Comparison of ENCODE assay signal across 30 cellular contexts in genomic region chr9:115397591-115398312, GRCh38.
DNase-seq lines count a peak whose midpoint lies in the region; ATAC-seq, FAIRE-seq and TF ChIP-seq lines count a peak whose summit lies in the region.
"Had no signal": no experiment of that assay in that cellular context is flagged by ENCODE, and none has a peak within 500 bp of the region (broad histone marks: within the 10 kb centered on the region; RNA-seq: fewer than 3 reads in every experiment).

No MANE protein-coding gene starts in this region.

- H3K9me3 Mint-ChIP-seq in astrocyte (ENCODE audit: unreplicated experiment) = no peaks in the 10 kb centered on the region
- H3K9me3 Mint-ChIP-seq in activated CD4-positive, alpha-beta T cell treated with anti-CD3 and anti-CD28 coated beads, Interleukin-2, amount 10 ng/mL, durations not matched to agents 24 days and 14 days = no peaks in the 10 kb centered on the region

- H2BK5ac ChIP-seq in mesenchymal stem cell (ENCODE audit: low read depth, low read length, poor library complexity, severe bottlenecking) = no peak overlapping the region

- H2BK120ac ChIP-seq in mesenchymal stem cell (ENCODE audit: low read depth, low read length) = no peak overlapping the region

- H3K4me3 Mint-ChIP-seq in astrocyte (ENCODE audit: unreplicated experiment) = no peak overlapping the region
- no peak overlapping the region for H3K4me3 Mint-ChIP-seq in activated CD4-positive, alpha-beta T cell treated with anti-CD3 and anti-CD28 coated beads, Interleukin-2, amount 10 ng/mL, durations not matched to agents 24 days and 14 days
- H3K4me3 Mint-ChIP-seq: CD14-positive monocyte; CD8-positive, alpha-beta memory T cell had no signal

- no peak for DNase-seq in A673 (ENCODE audit: low spot score)
- no peak for DNase-seq in astrocyte (ENCODE audit: low read depth)
- no peak for DNase-seq in mesenchymal stem cell
- no peak for DNase-seq in RPMI8226
- no peak for DNase-seq in activated CD4-positive, alpha-beta T cell treated with anti-CD3 and anti-CD28 coated beads, Interleukin-2, amount 10 ng/mL, durations not matched to agents 24 days and 14 days
- DNase-seq: ACHN; BE2C; CD8-positive, alpha-beta memory T cell; DMS79 treated with DMSO at 0.1 percent for 48 hours; GF-D8; HCEC 1CT; MG63; NCI-H1105 treated with DMSO at 0.1 percent for 48 hours; NCI-H146; NCI-H1930; NCI-H2107; NCI-H446; NCI-H524 treated with DMSO at 0.1 percent for 48 hours; NCI-H774; PC-3; Right ventricle myocardium superior had no signal

- no peak overlapping the region for H3K4ac ChIP-seq in mesenchymal stem cell (ENCODE audit: low read depth in 1 of 2, low read length in 2 of 2)

- H2AK5ac ChIP-seq in mesenchymal stem cell (ENCODE audit: low read length, severe bottlenecking) = peak overlapping the region; percentile 76

- H3K36me3 ChIP-seq in A673 (ENCODE audit: insufficient read depth, low read length, poor library complexity, severe bottlenecking) (no peaks in the 10 kb centered on the region), astrocyte (ENCODE audit: insufficient read depth, low read length) (no peaks in the 10 kb centered on the region), mesenchymal stem cell (ENCODE audit: control insufficient read depth in 1 of 2, insufficient read depth in 2 of 2, low read depth in 1 of 2, low read length in 2 of 2) (no peaks in the 10 kb centered on the region)
- H3K36me3 ChIP-seq: BE2C, MG63, SJSA1 had no signal

- POLR2A ChIA-PET in A673 (lab: Charles Lee; ENCODE audit: low non-redundant PET) = no interaction called here

- H3K27ac Mint-ChIP-seq in astrocyte (ENCODE audit: unreplicated experiment) = peak overlapping the region; percentile 6
- no peak overlapping the region for H3K27ac Mint-ChIP-seq in activated CD4-positive, alpha-beta T cell treated with anti-CD3 and anti-CD28 coated beads, Interleukin-2, amount 10 ng/mL, durations not matched to agents 24 days and 14 days
- H3K27ac Mint-ChIP-seq: CD14-positive monocyte; CD8-positive, alpha-beta memory T cell had no signal

- no peak overlapping the region for H3K14ac ChIP-seq in mesenchymal stem cell (ENCODE audit: low read length in 2 of 2)

- H3K36me3 Mint-ChIP-seq in astrocyte (ENCODE audit: low read depth, unreplicated experiment) = no peaks in the 10 kb centered on the region
- no peaks in the 10 kb centered on the region for H3K36me3 Mint-ChIP-seq in activated CD4-positive, alpha-beta T cell treated with anti-CD3 and anti-CD28 coated beads, Interleukin-2, amount 10 ng/mL, durations not matched to agents 24 days and 14 days (ENCODE audit: low read depth)
- H3K36me3 Mint-ChIP-seq: CD14-positive monocyte; CD8-positive, alpha-beta memory T cell had no signal

- H2BK15ac ChIP-seq in mesenchymal stem cell (ENCODE audit: low read depth, poor library complexity, severe bottlenecking) = no peak overlapping the region

- H2AFZ ChIP-seq in astrocyte (ENCODE audit: low read depth, low read length) (no peak overlapping the region), mesenchymal stem cell (ENCODE audit: low read depth, low read length) (no peak overlapping the region)

- no TSS peak for BruUV-seq in A673 (replicated peaks; lab: Mats Ljungman, UMichigan)

- CTCF ChIA-PET in A673 (lab: Charles Lee) = no interaction called here

- H3K27me3 ChIP-seq in A673 (replicated peaks; ENCODE audit: insufficient read depth, low read depth, low read length, poor library complexity) (no peaks in the 10 kb centered on the region), astrocyte (ENCODE audit: insufficient read depth, low read length) (no peaks in the 10 kb centered on the region), mesenchymal stem cell (ENCODE audit: control insufficient read depth in 1 of 2, insufficient read depth in 1 of 2, low read length in 2 of 2) (no peaks in the 10 kb centered on the region)
- H3K27me3 ChIP-seq: BE2C, MG63, SJSA1 had no signal

- H3K9ac ChIP-seq in astrocyte (ENCODE audit: low read length) (no peak overlapping the region), mesenchymal stem cell (ENCODE audit: low read length) (no peak overlapping the region)

- TF ChIP-seq CTCF in A673 (conservative IDR thresholded peaks at IDR 0.05; ENCODE audit: low read depth, low read length) = no peak
- TF ChIP-seq CTCF in astrocyte (IDR thresholded peaks at IDR 0.05; ENCODE audit: insufficient read depth, low read depth, low read length) = no peak

- no peak overlapping the region for H3K23ac ChIP-seq in mesenchymal stem cell (ENCODE audit: low read length in 2 of 2)

- no peak overlapping the region for H3K4me3 ChIP-seq in A673 (ENCODE audit: low read depth, low read length, poor library complexity, severe bottlenecking)
- no peak overlapping the region for H3K4me3 ChIP-seq in astrocyte (ENCODE audit: insufficient read depth, low read depth, low read length)
- no peak overlapping the region for H3K4me3 ChIP-seq in mesenchymal stem cell (ENCODE audit: insufficient read depth in 1 of 2, low read depth in 1 of 2, low read length in 2 of 2)
- H3K4me3 ChIP-seq: K562, MG63, SJSA1 had no signal

- no peak for FAIRE-seq in astrocyte (lab: Jason Lieb, UNC)
- FAIRE-seq: GM12892, HepG2, K562 had no signal

- H4K8ac ChIP-seq in mesenchymal stem cell (ENCODE audit: low read length) = no peak overlapping the region

- no peaks in the 10 kb centered on the region for H3K79me2 ChIP-seq in astrocyte (ENCODE audit: insufficient read depth, low read length)

- H3K4me2 ChIP-seq in astrocyte (ENCODE audit: low read length) (no peak overlapping the region), mesenchymal stem cell (ENCODE audit: low read length, poor library complexity, severe bottlenecking) (no peak overlapping the region)

- intact Hi-C loops in A673 (cut with micrococcal nuclease; ENCODE audit: unreplicated experiment) = no loop called here
- intact Hi-C loops in activated CD4-positive, alpha-beta T cell treated with anti-CD3 and anti-CD28 coated beads, Interleukin-2, amount 10 ng/mL, durations not matched to agents 24 days and 14 days (cut with micrococcal nuclease) = no loop called here

- no peaks in the 10 kb centered on the region for H4K20me1 ChIP-seq in astrocyte (ENCODE audit: insufficient read depth, low read length)

- ATAC-seq in HG02870 (IDR thresholded peaks at IDR 0.05; ENCODE audit: unreplicated experiment) (peak; percentile 40), SK-N-SH treated with all-trans-retinoic acid at 6 μM for 48 hours (no peak), GM18520 (IDR thresholded peaks at IDR 0.05; ENCODE audit: unreplicated experiment) (no peak)
- ATAC-seq: HepG2, K562, PC-3 had no signal

- H3K4me1 Mint-ChIP-seq in astrocyte (ENCODE audit: low read depth, unreplicated experiment) = peaks cover 49% of the 10 kb centered on the region
- H3K4me1 Mint-ChIP-seq in activated CD4-positive, alpha-beta T cell treated with anti-CD3 and anti-CD28 coated beads, Interleukin-2, amount 10 ng/mL, durations not matched to agents 24 days and 14 days = peaks cover 3% of the 10 kb centered on the region
- H3K4me1 Mint-ChIP-seq: CD14-positive monocyte; CD8-positive, alpha-beta memory T cell had no signal

- H4K91ac ChIP-seq in mesenchymal stem cell (ENCODE audit: low read length) = no peak overlapping the region

- H3K4me1 ChIP-seq in A673 (ENCODE audit: insufficient read depth, low read length, poor library complexity, severe bottlenecking) = peaks cover 46% of the 10 kb centered on the region
- peaks cover 16% of the 10 kb centered on the region for H3K4me1 ChIP-seq in astrocyte (ENCODE audit: insufficient read depth, low read length)
- H3K4me1 ChIP-seq in mesenchymal stem cell (ENCODE audit: control insufficient read depth, insufficient read depth, low read depth, low read length) = peaks cover 6% of the 10 kb centered on the region
- H3K4me1 ChIP-seq: BE2C had no signal

- H3K27ac ChIP-seq in A673 (ENCODE audit: low read depth, low read length, poor library complexity, severe bottlenecking) = peak overlapping the region; percentile 0
- no peak overlapping the region for H3K27ac ChIP-seq in astrocyte (ENCODE audit: low read depth, low read length)
- no peak overlapping the region for H3K27ac ChIP-seq in mesenchymal stem cell (ENCODE audit: low read length, poor library complexity, severe bottlenecking)
- H3K27ac ChIP-seq: 22Rv1, SJSA1 had no signal

- no peak overlapping the region for H2BK12ac ChIP-seq in mesenchymal stem cell (ENCODE audit: low read length in 2 of 2)

- H3K9me3 ChIP-seq in A673 (ENCODE audit: low read depth, low read length, poor library complexity, severe bottlenecking) (no peaks in the 10 kb centered on the region), astrocyte (ENCODE audit: insufficient read depth, low read depth, low read length) (no peaks in the 10 kb centered on the region), mesenchymal stem cell (ENCODE audit: control insufficient read depth, low read length) (no peaks in the 10 kb centered on the region)
- H3K9me3 ChIP-seq: BE2C, MG63, SJSA1 had no signal

- no peak overlapping the region for H3K18ac ChIP-seq in mesenchymal stem cell (ENCODE audit: low read depth in 1 of 2, low read length in 2 of 2)

- no peaks in the 10 kb centered on the region for H3K27me3 Mint-ChIP-seq in astrocyte (ENCODE audit: low read depth, unreplicated experiment)
- no peaks in the 10 kb centered on the region for H3K27me3 Mint-ChIP-seq in activated CD4-positive, alpha-beta T cell treated with anti-CD3 and anti-CD28 coated beads, Interleukin-2, amount 10 ng/mL, durations not matched to agents 24 days and 14 days

- no peaks in the 10 kb centered on the region for H3K79me1 ChIP-seq in mesenchymal stem cell (replicated peaks; ENCODE audit: low read length, poor library complexity, severe bottlenecking)

- WGBS in mesenchymal stem cell = 100% methylated on average over 1 of the region's 4 CpGs

TF ChIP-seq in SK-N-SH treated with all-trans-retinoic acid at 6 μM for 48 hours, 23 proteins besides CTCF, POLR2A, EP300 and RAD21 (continues in another document):
- TF ChIP-seq PATZ1 (CRISPR knock-in tag; IDR thresholded peaks at IDR 0.05; ENCODE audit: borderline replicate concordance) (no peak), RARB (CRISPR knock-in tag; IDR thresholded peaks at IDR 0.05) (no peak), ZNF8 (CRISPR knock-in tag; IDR thresholded peaks at IDR 0.05) (no peak), ZFP3 (CRISPR knock-in tag; IDR thresholded peaks at IDR 0.05) (no peak), ZNF70 (CRISPR knock-in tag; IDR thresholded peaks at IDR 0.05) (no peak)
